ENCODE assay signal across 12 cellular contexts in the genomic region with DNA sequence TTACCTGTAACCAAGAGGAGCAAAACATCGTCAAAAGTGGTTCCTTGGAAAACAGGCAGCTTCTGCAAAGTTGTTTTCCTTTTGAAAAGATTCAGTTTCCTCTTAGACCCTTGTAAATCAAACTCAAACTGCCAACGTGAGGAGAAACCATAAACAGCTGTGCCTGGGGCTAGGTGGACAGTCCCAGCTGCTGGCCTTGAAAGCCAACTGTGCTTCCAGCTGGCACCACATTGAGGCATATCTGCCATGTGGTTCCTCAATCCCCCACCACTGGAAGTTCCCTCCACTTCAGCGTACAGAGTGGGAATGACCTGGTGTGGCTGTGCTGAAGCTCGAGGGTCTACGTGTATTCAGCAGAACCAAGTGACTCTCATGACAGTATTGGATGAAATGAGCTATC. TPM values are rescaled to one million over a fixed set of nuclear protein-coding genes. Genes with fewer than 3 reads are reported as not detected.
DNase-seq lines count a peak whose midpoint lies in the region; ATAC-seq and TF ChIP-seq lines count a peak whose summit lies in the region.
"Had no signal": no experiment of that assay in that cellular context is flagged by ENCODE, and none has a peak within 500 bp of the region (broad histone marks: within the 10 kb centered on the region; RNA-seq: fewer than 3 reads in every experiment).

No MANE protein-coding gene starts in this region.

- H3K4me3 Mint-ChIP-seq in glutamatergic neuron (ENCODE audit: unreplicated experiment), result no peak overlapping the region
- H3K4me3 Mint-ChIP-seq: activated T-cell treated with anti-CD3 and anti-CD28 coated beads, Interleukin-2, amount 50 U/mL, for 4 hours had no signal

- peaks cover 4% of the 10 kb centered on the region for H3K9me3 Mint-ChIP-seq in glutamatergic neuron (ENCODE audit: unreplicated experiment)
- H3K9me3 Mint-ChIP-seq: activated T-cell treated with anti-CD3 and anti-CD28 coated beads, Interleukin-2, amount 50 U/mL, for 4 hours had no signal

- no peak overlapping the region for H3K27ac Mint-ChIP-seq in glutamatergic neuron (ENCODE audit: unreplicated experiment)

- TF ChIP-seq CTCF in glutamatergic neuron (IDR thresholded peaks at IDR 0.05; ENCODE audit: partially characterized antibody, unreplicated experiment), result no peak

- peaks cover 15% of the 10 kb centered on the region for H3K4me1 Mint-ChIP-seq in glutamatergic neuron (ENCODE audit: low read depth, unreplicated experiment)

- H3K27me3 Mint-ChIP-seq in glutamatergic neuron (ENCODE audit: unreplicated experiment), result peaks cover 5% of the 10 kb centered on the region

- H3K36me3 Mint-ChIP-seq in glutamatergic neuron (ENCODE audit: unreplicated experiment), result no peaks in the 10 kb centered on the region

- DNase-seq in Daoy (ENCODE audit: low read depth) (peak; percentile 27), NCI-H524 (lab: John Stamatoyannopoulos, UW) (peak; percentile 63 to 87), sciatic nerve (ENCODE audit: low spot score) (no peak), glutamatergic neuron (no peak), SKM-1 (lab: John Stamatoyannopoulos, UW; ENCODE audit: unreplicated experiment) (no peak), amygdala (lab: John Stamatoyannopoulos, UW) (no peak)
- DNase-seq: activated T-cell treated with anti-CD3 and anti-CD28 coated beads, Interleukin-2, amount 50 U/mL, for 4 hours; cortex of kidney had no signal

- ATAC-seq in sciatic nerve, result peak; percentile 49
- ATAC-seq in HG03565 (IDR thresholded peaks at IDR 0.05; ENCODE audit: unreplicated experiment), result no peak

- intact Hi-C loops in sciatic nerve (cut with DNase I), result no loop called here

- H3K27ac ChIP-seq in cingulate gyrus (ENCODE audit: low read depth, low read length), result peak overlapping the region; percentile 14
- H3K27ac ChIP-seq: HL-60 had no signal

RNA-seq across cellular contexts. Expression of a gene that starts 40.9 kb away (rescaled TPM):
- total RNA-seq in Daoy (2014; rRNA removed; shearing (Covaris generic)), result 8.2 and 9.0 TPM in 2 replicates
- 40.3 TPM for total RNA-seq in sciatic nerve
- total RNA-seq in glutamatergic neuron (ENCODE audit: unreplicated experiment), result not detected
- total RNA-seq: OCI-LY7 had no signal

Comparison
In these comparisons a context has a peak if more than half of its experiments do, and no peak if none do; other contexts are left out.
1. DNase-seq: peak in Daoy (single experiment) and NCI-H524 (2 of 2); none in sciatic nerve (single experiment), glutamatergic neuron (single experiment), SKM-1 (single experiment) and amygdala (0 of 56).